Comparison of ENCODE assay signal across 12 cellular contexts in genomic region chr6:14228571-14228970, GRCh38.
A peak's percentile ranks its signal among the peaks of the same experiment; 100 is the strongest.
DNase-seq lines count a peak whose midpoint lies in the region; ATAC-seq and TF ChIP-seq lines count a peak whose summit lies in the region.
"Had no signal": no experiment of that assay in that cellular context is flagged by ENCODE, and none has a peak within 500 bp of the region (broad histone marks: within the 10 kb centered on the region; RNA-seq: fewer than 3 reads in every experiment).

No MANE protein-coding gene starts in this region.

- DNase-seq in AG08395 (ENCODE audit: low spot score), result peak; percentile 80
- peak; percentile 46 for DNase-seq in GM03348 (ENCODE audit: low spot score)
- peak; percentile 42 for DNase-seq in activated CD8-positive, alpha-beta memory T cell treated with anti-CD3 and anti-CD28 coated beads, Interleukin-2, amount 50 U/mL, for 4 hours
- peak; percentile 74 for DNase-seq in left kidney (ENCODE audit: low read depth, low spot score)
- no peak for DNase-seq in cerebellum (ENCODE audit: low spot score)
- no peak for DNase-seq in NCI-H1092 treated with DMSO at 0.1 percent for 48 hours (lab: John Stamatoyannopoulos, UW)
- no peak for DNase-seq in MM.1S
- DNase-seq: C1 segment of cervical spinal cord, NCI-H2171 had no signal

- no peak overlapping the region for H3K4me2 ChIP-seq in MM.1S (ENCODE audit: low read depth, low read length)
- H3K4me2 ChIP-seq: neural progenitor cell had no signal

- no peaks in the 10 kb centered on the region for H3K36me3 ChIP-seq in MM.1S (replicated peaks; ENCODE audit: insufficient read depth, low read length)
- H3K36me3 ChIP-seq: neural progenitor cell had no signal

- no peaks in the 10 kb centered on the region for H3K79me2 ChIP-seq in MM.1S (ENCODE audit: low read length)

- no peak overlapping the region for H3K4me3 ChIP-seq in MM.1S (ENCODE audit: low read length)
- H3K4me3 ChIP-seq: neural progenitor cell had no signal

- no peaks in the 10 kb centered on the region for H4K20me1 ChIP-seq in MM.1S (ENCODE audit: insufficient read depth, low read length)

- no peak for ATAC-seq in GM21390 (IDR thresholded peaks at IDR 0.05; ENCODE audit: unreplicated experiment)

- H3K27ac ChIP-seq in MM.1S (ENCODE audit: low read length), result no peak overlapping the region
- H3K27ac ChIP-seq: epithelial cell of prostate, neural progenitor cell had no signal

- H2AFZ ChIP-seq in MM.1S (ENCODE audit: low read length), result no peak overlapping the region
- H2AFZ ChIP-seq: neural progenitor cell had no signal

- H3K9me2 ChIP-seq in MM.1S (replicated peaks; ENCODE audit: insufficient read depth, low read length), result no peaks in the 10 kb centered on the region

- H3K4me1 ChIP-seq in MM.1S (ENCODE audit: low read length), result peaks cover 8% of the 10 kb centered on the region

- no peak overlapping the region for H3K9ac ChIP-seq in MM.1S (ENCODE audit: low read length)
- H3K9ac ChIP-seq: neural progenitor cell had no signal

- TF ChIP-seq CTCF in MM.1S (IDR thresholded peaks at IDR 0.05; ENCODE audit: low read length), result no peak

- H3K9me3 ChIP-seq in MM.1S (replicated peaks; ENCODE audit: insufficient read depth, low read length), result no peaks in the 10 kb centered on the region

- no peaks in the 10 kb centered on the region for H3F3A ChIP-seq in MM.1S (ENCODE audit: insufficient read depth, low read length)

- H3K27me3 ChIP-seq in MM.1S (replicated peaks; ENCODE audit: insufficient read depth, low read length), result no peaks in the 10 kb centered on the region
- H3K27me3 ChIP-seq: neural progenitor cell had no signal

Comparison
In these comparisons a context has a peak if more than half of its experiments do, and no peak if none do; other contexts are left out.
1. DNase-seq: peak in AG08395 (single experiment), GM03348 (single experiment), activated CD8-positive, alpha-beta memory T cell treated with anti-CD3 and anti-CD28 coated beads, Interleukin-2, amount 50 U/mL, for 4 hours (single experiment) and left kidney (single experiment); none in cerebellum (single experiment), NCI-H1092 treated with DMSO at 0.1 percent for 48 hours (single experiment) and MM.1S (single experiment).